Comparison of ENCODE assay signal across 1 cellular context in genomic region chr6:13604135-13604534, GRCh38.
TF ChIP-seq lines count a peak whose summit lies in the region.

No MANE protein-coding gene starts in this region.

TF ChIP-seq in HepG2, 621 proteins besides CTCF, POLR2A, EP300 and RAD21:
- peak; percentile 28; the same call in 1 of the 2 replicates for TF ChIP-seq FOSL2 (CRISPR knock-in tag; IDR thresholded peaks at IDR 0.05)
- no peak for TF ChIP-seq ZNF17 (CRISPR knock-in tag; IDR thresholded peaks at IDR 0.05)
- no peak for TF ChIP-seq NR1H2 (CRISPR knock-in tag; IDR thresholded peaks at IDR 0.05; ENCODE audit: borderline replicate concordance, low read depth)
- no peak for TF ChIP-seq TARDBP (CRISPR knock-in tag; IDR thresholded peaks at IDR 0.05)
- TF ChIP-seq, protein P1, sequence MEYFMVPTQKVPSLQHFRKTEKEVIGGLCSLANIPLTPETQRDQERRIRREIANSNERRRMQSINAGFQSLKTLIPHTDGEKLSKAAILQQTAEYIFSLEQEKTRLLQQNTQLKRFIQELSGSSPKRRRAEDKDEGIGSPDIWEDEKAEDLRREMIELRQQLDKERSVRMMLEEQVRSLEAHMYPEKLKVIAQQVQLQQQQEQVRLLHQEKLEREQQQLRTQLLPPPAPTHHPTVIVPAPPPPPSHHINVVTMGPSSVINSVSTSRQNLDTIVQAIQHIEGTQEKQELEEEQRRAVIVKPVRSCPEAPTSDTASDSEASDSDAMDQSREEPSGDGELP (IDR thresholded peaks at IDR 0.05; ENCODE audit: borderline replicate concordance, low read depth) = peak; percentile 29; the same call in 1 of the 2 replicates
- 0 out of 2 replicates have a peak, but pooled peaks have one; percentile 16 for TF ChIP-seq ZNF652 (CRISPR knock-in tag; IDR thresholded peaks at IDR 0.05; ENCODE audit: borderline replicate concordance, low read depth)
- TF ChIP-seq ZBTB38 (CRISPR knock-in tag; IDR thresholded peaks at IDR 0.05) = no peak
- peak; percentile 33; the same call in 1 of the 2 replicates for TF ChIP-seq RBFOX2 (IDR thresholded peaks at IDR 0.05; ENCODE audit: low read depth, low read length)
- no peak for TF ChIP-seq ZNF7 (CRISPR knock-in tag; IDR thresholded peaks at IDR 0.05)
